In genomic region chr3:64161481-64161952, GRCh38 we compare ENCODE assay signal across 10 cellular contexts.
A peak's percentile ranks its signal among the peaks of the same experiment; 100 is the strongest.
DNase-seq lines count a peak whose midpoint lies in the region; ATAC-seq and TF ChIP-seq lines count a peak whose summit lies in the region.
"Had no signal": no experiment of that assay in that cellular context is flagged by ENCODE, and none has a peak within 500 bp of the region (broad histone marks: within the 10 kb centered on the region; RNA-seq: fewer than 3 reads in every experiment).

No MANE protein-coding gene starts in this region.

- intact Hi-C loops in Right ventricle myocardium superior (cut with DNase I) = no loop called here
- intact Hi-C loops in Right ventricle myocardium inferior (cut with DNase I) = loop anchor here (10.0 kb wide), 1 partner anchor 127 kb away; no protein-coding TSS in a partner anchor
- intact Hi-C loops in testis (cut with DNase I; ENCODE audit: low total_unique reads) = no loop called here

- H3K27me3 ChIP-seq in RWPE2 (ENCODE audit: insufficient read depth, poor library complexity, severe bottlenecking) (no peaks in the 10 kb centered on the region), hepatocyte (no peaks in the 10 kb centered on the region), testis (no peaks in the 10 kb centered on the region)
- H3K27me3 ChIP-seq: BE2C had no signal

- WGBS in hepatocyte (ENCODE audit: low lambda C conversion rate, missing lambda C conversion rate) = 10% methylated on average over 2 of the region's 2 CpGs
- WGBS in testis, 2 donors = 28 to 29% methylated on average over 2 of the region's 2 CpGs

- no peaks in the 10 kb centered on the region for H3K79me2 ChIP-seq in hepatocyte

- H3K27ac Mint-ChIP-seq in activated naive CD4-positive, alpha-beta T cell treated with anti-CD3 and anti-CD28 coated beads, Interleukin-2, amount 50 U/mL, for 72 hours = no peak overlapping the region

- TF ChIP-seq CTCF in RWPE2 (IDR thresholded peaks at IDR 0.05; ENCODE audit: poor library complexity, severe bottlenecking) (no peak), hepatocyte (IDR thresholded peaks at IDR 0.05; ENCODE audit: poor library complexity) (no peak), testis (IDR thresholded peaks at IDR 0.05) (no peak)

- no peaks in the 10 kb centered on the region for H3K36me3 Mint-ChIP-seq in activated naive CD4-positive, alpha-beta T cell treated with anti-CD3 and anti-CD28 coated beads, Interleukin-2, amount 50 U/mL, for 72 hours

- DNase-seq in Right ventricle myocardium superior (no peak), Right ventricle myocardium inferior (ENCODE audit: missing footprints) (no peak), RWPE2 (ENCODE audit: low spot score) (no peak), hepatocyte (ENCODE audit: low spot score) (no peak), testis (no peak), amniotic stem cell (lab: John Stamatoyannopoulos, UW) (no peak)
- DNase-seq in activated naive CD4-positive, alpha-beta T cell treated with anti-CD3 and anti-CD28 coated beads, Interleukin-2, amount 50 U/mL, for 72 hours (ENCODE audit: low spot score in 2 of 2) = no peak
- DNase-seq: anterior cingulate cortex, BE2C had no signal

- ATAC-seq in Right ventricle myocardium superior (ENCODE audit: poor library complexity) (peak; percentile 42), Right ventricle myocardium inferior (no peak), RWPE2 (ENCODE audit: low read depth) (peak; percentile 57; the same call in 2 of the 3 replicates), GM21515 (IDR thresholded peaks at IDR 0.05; ENCODE audit: unreplicated experiment) (no peak)
- no peak for ATAC-seq in activated naive CD4-positive, alpha-beta T cell treated with anti-CD3 and anti-CD28 coated beads, Interleukin-2, amount 50 U/mL, for 72 hours

- H2AFZ ChIP-seq in hepatocyte = no peak overlapping the region

- H4K20me1 ChIP-seq in hepatocyte (ENCODE audit: insufficient read depth, poor library complexity, severe bottlenecking) = no peaks in the 10 kb centered on the region

- H3K9me3 ChIP-seq in RWPE2 (ENCODE audit: severe bottlenecking) (no peaks in the 10 kb centered on the region), hepatocyte (ENCODE audit: low read depth) (no peaks in the 10 kb centered on the region), testis (no peaks in the 10 kb centered on the region)
- H3K9me3 ChIP-seq: BE2C had no signal

- peaks cover 3 to 8% of the 10 kb centered on the region in 2 donors for H3K9me3 Mint-ChIP-seq in activated naive CD4-positive, alpha-beta T cell treated with anti-CD3 and anti-CD28 coated beads, Interleukin-2, amount 50 U/mL, for 72 hours

- no peak for TF ChIP-seq POLR2A in testis (IDR thresholded peaks at IDR 0.05)

- H3K27ac ChIP-seq in RWPE2 (ENCODE audit: poor library complexity, severe bottlenecking) (no peak overlapping the region), hepatocyte (peak overlapping the region; percentile 53), testis (no peak overlapping the region)

- no peaks in the 10 kb centered on the region for H3K36me3 ChIP-seq in RWPE2 (ENCODE audit: low read depth)
- no peaks in the 10 kb centered on the region for H3K36me3 ChIP-seq in hepatocyte (replicated peaks; ENCODE audit: insufficient read depth, low read depth)
- no peaks in the 10 kb centered on the region for H3K36me3 ChIP-seq in testis (ENCODE audit: low read depth, missing control alignments)
- H3K36me3 ChIP-seq: BE2C had no signal

- H3K4me1 ChIP-seq in RWPE2 (ENCODE audit: insufficient read depth, poor library complexity, severe bottlenecking) = peaks cover 33% of the 10 kb centered on the region
- H3K4me1 ChIP-seq in hepatocyte (ENCODE audit: insufficient read depth) = peaks cover 45% of the 10 kb centered on the region
- H3K4me1 ChIP-seq in testis = no peaks in the 10 kb centered on the region
- H3K4me1 ChIP-seq: BE2C had no signal

- H3K4me3 ChIP-seq in RWPE2 (ENCODE audit: severe bottlenecking) (no peak overlapping the region), hepatocyte (no peak overlapping the region), testis (no peak overlapping the region)

- H3K4me2 ChIP-seq in hepatocyte = peak overlapping the region; percentile 1

- H3K9me2 ChIP-seq in hepatocyte (replicated peaks; ENCODE audit: insufficient read depth) = no peaks in the 10 kb centered on the region

Comparison
In these comparisons a context has a peak if more than half of its experiments do, and no peak if none do; other contexts are left out.
1. ATAC-seq: peak in Right ventricle myocardium superior (single experiment) and RWPE2 (single experiment); none in Right ventricle myocardium inferior (single experiment), GM21515 (single experiment) and activated naive CD4-positive, alpha-beta T cell treated with anti-CD3 and anti-CD28 coated beads, Interleukin-2, amount 50 U/mL, for 72 hours (0 of 2).